ENCODE assay signal across 8 cellular contexts in the genomic region with DNA sequence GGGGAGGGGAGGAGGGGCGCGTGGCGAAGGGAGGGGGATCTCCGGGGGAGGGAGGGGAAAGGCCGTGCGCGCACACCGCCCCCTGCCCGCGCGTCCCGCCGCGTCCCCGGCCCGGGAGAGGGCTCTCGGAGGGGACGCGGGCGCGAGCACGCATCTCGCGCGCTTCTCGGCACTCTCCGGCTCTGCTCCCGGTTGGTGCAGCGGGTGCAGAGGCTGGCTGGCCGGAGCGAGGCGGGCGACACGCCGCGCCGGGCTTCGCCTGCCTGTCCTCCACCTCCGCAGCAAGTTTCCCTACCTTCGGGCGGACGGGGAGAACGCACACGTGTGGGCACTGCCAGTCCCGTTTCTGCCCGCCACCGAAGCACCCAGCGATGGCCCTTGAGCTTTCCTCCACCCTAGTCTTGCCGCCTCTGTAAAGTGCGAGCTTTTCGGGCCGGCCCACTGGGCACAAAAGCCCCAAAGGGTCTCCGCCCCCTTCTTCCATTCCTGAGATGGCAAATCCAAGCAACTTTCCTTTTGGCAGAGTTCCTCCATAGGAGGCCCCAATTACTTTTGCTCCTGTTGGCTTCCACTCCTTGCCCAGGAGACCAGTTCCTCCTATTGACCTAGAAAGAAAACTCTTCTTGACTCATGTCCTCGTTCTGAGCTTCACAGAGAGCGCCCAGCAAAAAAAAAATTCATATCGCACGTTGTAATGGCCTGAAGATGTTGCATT. TPM values are rescaled to one million over a fixed set of nuclear protein-coding genes. Genes with fewer than 3 reads are reported as not detected.
DNase-seq lines count a peak whose midpoint lies in the region; ATAC-seq and TF ChIP-seq lines count a peak whose summit lies in the region.

No MANE protein-coding gene starts in this region.

- H3K4me3 Mint-ChIP-seq in activated T-helper 17 cell treated with anti-CD3 and anti-CD28 coated beads, Interleukin-2, amount 50 U/mL, for 72 hours = peak overlapping the region; percentile 95
- peak overlapping the region; percentile 95 for H3K4me3 Mint-ChIP-seq in natural killer cell

- H3K4me1 Mint-ChIP-seq in activated T-helper 17 cell treated with anti-CD3 and anti-CD28 coated beads, Interleukin-2, amount 50 U/mL, for 72 hours = peaks cover 31% of the 10 kb centered on the region
- H3K4me1 Mint-ChIP-seq in natural killer cell = peaks cover 34 to 51% of the 10 kb centered on the region in 2 donors

- peak overlapping the region; percentile 62; the same call in 1 of the 2 replicates for H2AFZ ChIP-seq in OCI-LY3 (ENCODE audit: low read depth, low read length)

- H3K9me3 ChIP-seq in OCI-LY3 (ENCODE audit: insufficient read depth, low read length) = no peaks in the 10 kb centered on the region
- no peaks in the 10 kb centered on the region for H3K9me3 ChIP-seq in stomach smooth muscle (ENCODE audit: control insufficient read depth in 2 of 2, low read length in 2 of 2)

- TF ChIP-seq CTCF in OCI-LY3 (IDR thresholded peaks at IDR 0.05; ENCODE audit: low read depth, low read length) (no peak), natural killer cell (IDR thresholded peaks at IDR 0.05) (no peak)

- H3K27me3 ChIP-seq in OCI-LY3 (ENCODE audit: low read depth, low read length) (no peaks in the 10 kb centered on the region), stomach smooth muscle (ENCODE audit: control insufficient read depth in 1 of 2, insufficient read depth in 2 of 2, low read length in 2 of 2) (no peaks in the 10 kb centered on the region)

- H4K20me1 ChIP-seq in OCI-LY3 (ENCODE audit: insufficient read depth, low read length) = peaks cover 12% of the 10 kb centered on the region

- H3K9ac ChIP-seq in OCI-LY3 (ENCODE audit: low read length) = peak overlapping the region; percentile 97
- peak overlapping the region; percentile 75 for H3K9ac ChIP-seq in stomach smooth muscle (ENCODE audit: low read length in 2 of 2)

- intact Hi-C loops in natural killer cell (cut with micrococcal nuclease) = loop anchor here (1.0 to 2.0 kb wide), 3 partner anchors 20 to 140 kb away; a partner anchor contains a TSS

- H3K9me3 Mint-ChIP-seq in activated T-helper 17 cell treated with anti-CD3 and anti-CD28 coated beads, Interleukin-2, amount 50 U/mL, for 72 hours = no peaks in the 10 kb centered on the region
- no peaks in the 10 kb centered on the region for H3K9me3 Mint-ChIP-seq in natural killer cell

- H3K4me1 ChIP-seq in OCI-LY3 (ENCODE audit: low read length) (peaks cover 20% of the 10 kb centered on the region), stomach smooth muscle (ENCODE audit: control insufficient read depth, insufficient read depth, low read length) (peaks cover 40% of the 10 kb centered on the region)

- DNase-seq in COLO668 (lab: John Stamatoyannopoulos, UW; ENCODE audit: unreplicated experiment) (peak; percentile 87), fibroblast of peridontal ligament (ENCODE audit: extremely low read depth) (peak; percentile 74), natural killer cell (peak; percentile 60)

- H3K4me2 ChIP-seq in OCI-LY3 (ENCODE audit: low read length) = peak overlapping the region; percentile 89

- no peaks in the 10 kb centered on the region for H3K27me3 Mint-ChIP-seq in activated T-helper 17 cell treated with anti-CD3 and anti-CD28 coated beads, Interleukin-2, amount 50 U/mL, for 72 hours
- no peaks in the 10 kb centered on the region for H3K27me3 Mint-ChIP-seq in natural killer cell (ENCODE audit: low read depth in 2 of 2)

- H3K36me3 Mint-ChIP-seq in activated T-helper 17 cell treated with anti-CD3 and anti-CD28 coated beads, Interleukin-2, amount 50 U/mL, for 72 hours (ENCODE audit: low read depth) = peaks cover 55% of the 10 kb centered on the region
- no peaks in the 10 kb centered on the region for H3K36me3 Mint-ChIP-seq in natural killer cell

- H3K4me3 ChIP-seq in OCI-LY3 (ENCODE audit: low read length) = peak overlapping the region; percentile 91
- peak overlapping the region; percentile 86 to 87 for H3K4me3 ChIP-seq in stomach smooth muscle (ENCODE audit: low read length in 2 of 2)

- H3K36me3 ChIP-seq in OCI-LY3 (replicated peaks; ENCODE audit: low read depth, low read length) (peaks cover 37% of the 10 kb centered on the region), stomach smooth muscle (ENCODE audit: control insufficient read depth in 2 of 2, insufficient read depth in 2 of 2, low read length in 2 of 2) (peaks cover 27 to 31% of the 10 kb centered on the region in 2 donors)

- peak overlapping the region; percentile 88 for H3K27ac ChIP-seq in OCI-LY3 (ENCODE audit: low read length)
- H3K27ac ChIP-seq in stomach smooth muscle (ENCODE audit: low read length) = peak overlapping the region; percentile 96

- H3K27ac Mint-ChIP-seq in activated T-helper 17 cell treated with anti-CD3 and anti-CD28 coated beads, Interleukin-2, amount 50 U/mL, for 72 hours = peak overlapping the region; percentile 89
- H3K27ac Mint-ChIP-seq in natural killer cell = peak overlapping the region; percentile 93 to 97

- peaks cover 27% of the 10 kb centered on the region for H3K79me2 ChIP-seq in OCI-LY3 (ENCODE audit: low read length)

- ATAC-seq in GM19467 (IDR thresholded peaks at IDR 0.05; ENCODE audit: unreplicated experiment) (peak; percentile 47), HG03571 (IDR thresholded peaks at IDR 0.05; ENCODE audit: unreplicated experiment) (peak; percentile 52), natural killer cell (peak; percentile 37 to 63 (median 49))
- peak; percentile 59 for ATAC-seq in activated T-helper 17 cell treated with anti-CD3 and anti-CD28 coated beads, Interleukin-2, amount 50 U/mL, for 72 hours (replicated peaks)

RNA-seq across cellular contexts. Expression of a gene that starts 0.4 kb away (rescaled TPM):
- total RNA-seq in activated T-helper 17 cell treated with anti-CD3 and anti-CD28 coated beads, Interleukin-2, amount 50 U/mL, for 72 hours = 10 to 100 TPM; 29.8 to 43.5 TPM
- total RNA-seq in natural killer cell = 10 to 100 TPM; 50.8 to 54.4 (median 53.0) TPM

RNA-seq across cellular contexts. Expression of a gene that starts 0.6 kb away (rescaled TPM):
- 10 to 100 TPM; 41.8 to 42.3 TPM for total RNA-seq in activated T-helper 17 cell treated with anti-CD3 and anti-CD28 coated beads, Interleukin-2, amount 50 U/mL, for 72 hours
- 10 to 100 TPM; 37.1 to 65.9 (median 45.3) TPM for total RNA-seq in natural killer cell

RNA-seq across cellular contexts. Expression of a gene that starts 26.0 kb away (rescaled TPM):
- total RNA-seq in activated T-helper 17 cell treated with anti-CD3 and anti-CD28 coated beads, Interleukin-2, amount 50 U/mL, for 72 hours = 100 to 1,000 TPM; 183 to 187 TPM
- total RNA-seq in natural killer cell = 100 to 1,000 TPM; 329 to 441 (median 439) TPM

RNA-seq across cellular contexts. Expression of a gene that starts 50.9 kb away (rescaled TPM):
- total RNA-seq in activated T-helper 17 cell treated with anti-CD3 and anti-CD28 coated beads, Interleukin-2, amount 50 U/mL, for 72 hours = 10 to 100 TPM; 28.5 to 58.3 TPM
- total RNA-seq in natural killer cell = 10 to 100 TPM; 24.0 to 30.6 (median 27.5) TPM

Comparison
In these comparisons a context has a peak if more than half of its experiments do, and no peak if none do; other contexts are left out.
1. Peak in every context shown above with its lines: DNase-seq, ATAC-seq, H3K4me3 ChIP-seq and H3K27ac ChIP-seq.